12 cellular contexts compared by ENCODE assay signal in genomic region chr1:55210990-55211389, GRCh38. TPM values are rescaled to one million over a fixed set of nuclear protein-coding genes. Genes with fewer than 3 reads are reported as not detected.
DNase-seq lines count a peak whose midpoint lies in the region; ATAC-seq, FAIRE-seq and TF ChIP-seq lines count a peak whose summit lies in the region.
"Had no signal": no experiment of that assay in that cellular context is flagged by ENCODE, and none has a peak within 500 bp of the region (broad histone marks: within the 10 kb centered on the region; RNA-seq: fewer than 3 reads in every experiment).

No MANE protein-coding gene starts in this region.

- H3K9me3 Mint-ChIP-seq in astrocyte (ENCODE audit: unreplicated experiment) = no peaks in the 10 kb centered on the region
- no peaks in the 10 kb centered on the region for H3K9me3 Mint-ChIP-seq in natural killer cell treated with Interleukin-12 subunit alpha and Interleukin-12 subunit beta and Interleukin-15 and Interleukin-18, amount 100 ng/mL, for 72 hours

- H3K9me3 ChIP-seq in BLaER1 treated with 17β-estradiol and CSF1 and Interleukin-3, amounts not matched to agents 10 nM and 100 nM (replicated peaks in 1 of 11) = no peaks in the 10 kb centered on the region
- no peaks in the 10 kb centered on the region for H3K9me3 ChIP-seq in astrocyte (ENCODE audit: insufficient read depth, low read depth, low read length)
- H3K9me3 ChIP-seq: uterus had no signal

- H3K4me3 Mint-ChIP-seq in astrocyte (ENCODE audit: unreplicated experiment) = peak overlapping the region; percentile 11
- peak overlapping the region; percentile 99 for H3K4me3 Mint-ChIP-seq in natural killer cell treated with Interleukin-12 subunit alpha and Interleukin-12 subunit beta and Interleukin-15 and Interleukin-18, amount 100 ng/mL, for 72 hours

- FAIRE-seq in H54 (lab: Jason Lieb, UNC) (peak; percentile 61), astrocyte (lab: Jason Lieb, UNC) (no peak)

- no peaks in the 10 kb centered on the region for H3K27me3 ChIP-seq in BLaER1 treated with 17β-estradiol and CSF1 and Interleukin-3, amounts not matched to agents 10 nM and 100 nM
- H3K27me3 ChIP-seq in astrocyte (ENCODE audit: insufficient read depth, low read length) = no peaks in the 10 kb centered on the region
- H3K27me3 ChIP-seq: SJSA1, uterus had no signal

- H3K4me3 ChIP-seq in BLaER1 treated with 17β-estradiol and CSF1 and Interleukin-3, amounts not matched to agents 10 nM and 100 nM = peak overlapping the region in 8 of 10 experiments; percentile 87 to 98 (median 94); a peak in 13 of 20 replicates
- H3K4me3 ChIP-seq in astrocyte (ENCODE audit: insufficient read depth, low read depth, low read length) = no peak overlapping the region
- H3K4me3 ChIP-seq: SJSA1, uterus had no signal

- peak overlapping the region in 3 of 11 experiments; percentile 40 to 99 (median 56); a peak in 4 of 22 replicates for H3K27ac ChIP-seq in BLaER1 treated with 17β-estradiol and CSF1 and Interleukin-3, amounts not matched to agents 10 nM and 100 nM
- no peak overlapping the region for H3K27ac ChIP-seq in astrocyte (ENCODE audit: low read depth, low read length)
- H3K27ac ChIP-seq in RWPE1 = no peak overlapping the region
- H3K27ac ChIP-seq: SJSA1 had no signal

- no peak overlapping the region for H2AFZ ChIP-seq in astrocyte (ENCODE audit: low read depth, low read length)

- peaks cover 39 to 72% (median 48%) of the 10 kb centered on the region in 10 experiments for H3K4me1 ChIP-seq in BLaER1 treated with 17β-estradiol and CSF1 and Interleukin-3, amounts not matched to agents 10 nM and 100 nM
- H3K4me1 ChIP-seq in astrocyte (ENCODE audit: insufficient read depth, low read length) = peaks cover 8% of the 10 kb centered on the region

- DNase-seq in H54 (ENCODE audit: insufficient read length, low spot score) (no peak), astrocyte (ENCODE audit: low read depth) (no peak), H4 (ENCODE audit: low spot score) (no peak), RWPE1 (ENCODE audit: low spot score) (no peak)
- DNase-seq in natural killer cell treated with Interleukin-12 subunit alpha and Interleukin-12 subunit beta and Interleukin-15 and Interleukin-18, amount 100 ng/mL, for 72 hours (ENCODE audit: low spot score) = no peak
- DNase-seq: NCI-H1105, uterus had no signal

- H3K9ac ChIP-seq in BLaER1 treated with 17β-estradiol and CSF1 and Interleukin-3, amounts not matched to agents 10 nM and 100 nM = peak overlapping the region in 6 of 11 experiments; percentile 26 to 99 (median 80); a peak in 7 of 22 replicates
- no peak overlapping the region for H3K9ac ChIP-seq in astrocyte (ENCODE audit: low read length)

- CTCF ChIA-PET in RWPE1 (lab: Yijun Ruan, JAX) = interaction anchor here (0.6 kb wide), 1 partner anchor 246 kb away, joined by 4 read pairs; no protein-coding TSS in a partner anchor

- H3K79me2 ChIP-seq in astrocyte (ENCODE audit: insufficient read depth, low read length) = peaks cover 96% of the 10 kb centered on the region

- peak overlapping the region; percentile 82 to 98 (median 92) for H3K4me2 ChIP-seq in BLaER1 treated with 17β-estradiol and CSF1 and Interleukin-3, amounts not matched to agents 10 nM and 100 nM
- peak overlapping the region; percentile 6 for H3K4me2 ChIP-seq in astrocyte (ENCODE audit: low read length)

- TF ChIP-seq CTCF in astrocyte (IDR thresholded peaks at IDR 0.05; ENCODE audit: insufficient read depth, low read depth, low read length) (no peak), RWPE1 (conservative IDR thresholded peaks at IDR 0.05; ENCODE audit: low read depth) (no peak)

- no peak for TF ChIP-seq POLR2A in H54 (IDR thresholded peaks at IDR 0.05; ENCODE audit: low read depth, low read length)

- peaks cover 27 to 83% (median 77%) of the 10 kb centered on the region in 11 experiments; a peak in 18 of 22 replicates for H4K20me1 ChIP-seq in BLaER1 treated with 17β-estradiol and CSF1 and Interleukin-3, amounts not matched to agents 10 nM and 100 nM
- peaks cover 66% of the 10 kb centered on the region for H4K20me1 ChIP-seq in astrocyte (ENCODE audit: insufficient read depth, low read length)

- H3K36me3 Mint-ChIP-seq in astrocyte (ENCODE audit: low read depth, unreplicated experiment) = no peaks in the 10 kb centered on the region
- peaks cover 9% of the 10 kb centered on the region for H3K36me3 Mint-ChIP-seq in natural killer cell treated with Interleukin-12 subunit alpha and Interleukin-12 subunit beta and Interleukin-15 and Interleukin-18, amount 100 ng/mL, for 72 hours

- H3K27me3 Mint-ChIP-seq in astrocyte (ENCODE audit: low read depth, unreplicated experiment) = no peaks in the 10 kb centered on the region
- H3K27me3 Mint-ChIP-seq in natural killer cell treated with Interleukin-12 subunit alpha and Interleukin-12 subunit beta and Interleukin-15 and Interleukin-18, amount 100 ng/mL, for 72 hours = no peaks in the 10 kb centered on the region

- POLR2A ChIA-PET in RWPE1 (lab: Yijun Ruan, JAX; ENCODE audit: low non-redundant PET) = no interaction called here

- H3K4me1 Mint-ChIP-seq in astrocyte (ENCODE audit: low read depth, unreplicated experiment) = peaks cover 36% of the 10 kb centered on the region
- peaks cover 48 to 69% of the 10 kb centered on the region in 2 donors for H3K4me1 Mint-ChIP-seq in natural killer cell treated with Interleukin-12 subunit alpha and Interleukin-12 subunit beta and Interleukin-15 and Interleukin-18, amount 100 ng/mL, for 72 hours (ENCODE audit: low read depth in 2 of 2)

- ATAC-seq in natural killer cell treated with Interleukin-12 subunit alpha and Interleukin-12 subunit beta and Interleukin-15 and Interleukin-18, amount 100 ng/mL, for 72 hours = no peak
- ATAC-seq in HG02938 (IDR thresholded peaks at IDR 0.05; ENCODE audit: unreplicated experiment) (no peak), HG03521 (IDR thresholded peaks at IDR 0.05; ENCODE audit: unreplicated experiment) (no peak)
- ATAC-seq: left lobe of liver had no signal

- H3K36me3 ChIP-seq in BLaER1 treated with 17β-estradiol and CSF1 and Interleukin-3, amounts not matched to agents 10 nM and 100 nM = peaks cover 0 to 21% (median 11%) of the 10 kb centered on the region in 11 experiments; a peak in 14 of 22 replicates
- no peaks in the 10 kb centered on the region for H3K36me3 ChIP-seq in astrocyte (ENCODE audit: insufficient read depth, low read length)
- H3K36me3 ChIP-seq: uterus had no signal

- no peak overlapping the region for H3K27ac Mint-ChIP-seq in astrocyte (ENCODE audit: unreplicated experiment)
- H3K27ac Mint-ChIP-seq in natural killer cell treated with Interleukin-12 subunit alpha and Interleukin-12 subunit beta and Interleukin-15 and Interleukin-18, amount 100 ng/mL, for 72 hours = peak overlapping the region; percentile 93

RNA-seq across cellular contexts. Expression of gene USP24, which starts 4.2 kb away (rescaled TPM):
- total RNA-seq in astrocyte = 22.9 and 30.8 TPM in 2 replicates
- 10 to 100 TPM; 66.8 to 83.1 TPM for total RNA-seq in natural killer cell treated with Interleukin-12 subunit alpha and Interleukin-12 subunit beta and Interleukin-15 and Interleukin-18, amount 100 ng/mL, for 72 hours
- total RNA-seq in H4 (2014; rRNA removed; shearing (Covaris generic)) = 18.0 and 20.4 TPM in 2 replicates
